Comparison of ENCODE assay signal across 8 cellular contexts in genomic region chr9:7234144-7234543, GRCh38.
DNase-seq lines count a peak whose midpoint lies in the region; ATAC-seq and TF ChIP-seq lines count a peak whose summit lies in the region.

No MANE protein-coding gene starts in this region.

- H3K27ac ChIP-seq in HL-60 (replicated peaks): no peak overlapping the region

- H3K4me3 ChIP-seq in AG10803 (ENCODE audit: low read length): no peak overlapping the region
- no peak overlapping the region for H3K4me3 ChIP-seq in HL-60 (replicated peaks; ENCODE audit: insufficient read depth, low read length)

- DNase-seq in AG10803 (ENCODE audit: low read depth) (peak; percentile 23), HL-60 (ENCODE audit: low read depth in 1 of 2, low spot score in 1 of 2) (peak; percentile 15 to 18), lung microvascular endothelial cell (ENCODE audit: low read depth in 2 of 2) (peak; percentile 49), DMS79 (lab: John Stamatoyannopoulos, UW) (no peak), NCI-H1694 treated with DMSO at 0.1 percent for 48 hours (lab: John Stamatoyannopoulos, UW) (no peak)
- DNase-seq in activated T-helper 1 cell treated with anti-CD3 and anti-CD28 coated beads, Interleukin-12 subunit alpha, Interleukin-12 subunit beta, Interleukin-2, Interleukin-4 antibody, amounts not matched to agents 30 ng/mL and 10 ng/mL and 1 ng/mL, durations not matched to agents 14 hours and 24 hours and 36 hours (ENCODE audit: low spot score): peak; percentile 10
- no peak for DNase-seq in effector CD4-positive, alpha-beta T cell

- no peak overlapping the region for H3K4me3 Mint-ChIP-seq in activated T-helper 1 cell treated with anti-CD3 and anti-CD28 coated beads, Interleukin-12 subunit alpha, Interleukin-12 subunit beta, Interleukin-2, Interleukin-4 antibody, amounts not matched to agents 30 ng/mL and 10 ng/mL and 1 ng/mL, durations not matched to agents 14 hours and 24 hours and 36 hours

- intact Hi-C loops in activated T-helper 1 cell treated with anti-CD3 and anti-CD28 coated beads, Interleukin-12 subunit alpha, Interleukin-12 subunit beta, Interleukin-2, Interleukin-4 antibody, amounts not matched to agents 30 ng/mL and 10 ng/mL and 1 ng/mL, durations not matched to agents 14 hours and 24 hours and 36 hours (cut with micrococcal nuclease): loop anchor here (5.0 kb wide), 1 partner anchor 303 kb away; no protein-coding TSS in a partner anchor

- ATAC-seq in GM18511 (IDR thresholded peaks at IDR 0.05; ENCODE audit: unreplicated experiment): peak; percentile 70

- H3K36me3 Mint-ChIP-seq in activated T-helper 1 cell treated with anti-CD3 and anti-CD28 coated beads, Interleukin-12 subunit alpha, Interleukin-12 subunit beta, Interleukin-2, Interleukin-4 antibody, amounts not matched to agents 30 ng/mL and 10 ng/mL and 1 ng/mL, durations not matched to agents 14 hours and 24 hours and 36 hours (ENCODE audit: low read depth): no peaks in the 10 kb centered on the region

- peaks cover 16% of the 10 kb centered on the region for H3K4me1 Mint-ChIP-seq in activated T-helper 1 cell treated with anti-CD3 and anti-CD28 coated beads, Interleukin-12 subunit alpha, Interleukin-12 subunit beta, Interleukin-2, Interleukin-4 antibody, amounts not matched to agents 30 ng/mL and 10 ng/mL and 1 ng/mL, durations not matched to agents 14 hours and 24 hours and 36 hours (ENCODE audit: low read depth)

- H3K27me3 ChIP-seq in HL-60 (ENCODE audit: insufficient read depth, poor library complexity, severe bottlenecking): peaks cover 2% of the 10 kb centered on the region

- peaks cover 12% of the 10 kb centered on the region for H3K27me3 Mint-ChIP-seq in activated T-helper 1 cell treated with anti-CD3 and anti-CD28 coated beads, Interleukin-12 subunit alpha, Interleukin-12 subunit beta, Interleukin-2, Interleukin-4 antibody, amounts not matched to agents 30 ng/mL and 10 ng/mL and 1 ng/mL, durations not matched to agents 14 hours and 24 hours and 36 hours (ENCODE audit: insufficient read depth)

- H3K27ac Mint-ChIP-seq in activated T-helper 1 cell treated with anti-CD3 and anti-CD28 coated beads, Interleukin-12 subunit alpha, Interleukin-12 subunit beta, Interleukin-2, Interleukin-4 antibody, amounts not matched to agents 30 ng/mL and 10 ng/mL and 1 ng/mL, durations not matched to agents 14 hours and 24 hours and 36 hours: no peak overlapping the region

- no peaks in the 10 kb centered on the region for H3K9me3 Mint-ChIP-seq in activated T-helper 1 cell treated with anti-CD3 and anti-CD28 coated beads, Interleukin-12 subunit alpha, Interleukin-12 subunit beta, Interleukin-2, Interleukin-4 antibody, amounts not matched to agents 30 ng/mL and 10 ng/mL and 1 ng/mL, durations not matched to agents 14 hours and 24 hours and 36 hours

- TF ChIP-seq CTCF in AG10803 (conservative IDR thresholded peaks at IDR 0.05; ENCODE audit: low read length) (peak; percentile 63), HL-60 (IDR thresholded peaks at IDR 0.05; ENCODE audit: insufficient read depth, low read length) (peak; percentile 17)

Comparison
In these comparisons a context has a peak if more than half of its experiments do, and no peak if none do; other contexts are left out.
1. DNase-seq: peak in AG10803 (single experiment), HL-60 (2 of 2), activated T-helper 1 cell treated with anti-CD3 and anti-CD28 coated beads, Interleukin-12 subunit alpha, Interleukin-12 subunit beta, Interleukin-2, Interleukin-4 antibody, amounts not matched to agents 30 ng/mL and 10 ng/mL and 1 ng/mL, durations not matched to agents 14 hours and 24 hours and 36 hours (single experiment) and lung microvascular endothelial cell (2 of 2); none in effector CD4-positive, alpha-beta T cell (single experiment), DMS79 (single experiment) and NCI-H1694 treated with DMSO at 0.1 percent for 48 hours (single experiment).